In genomic region chr2:169090133-169090820, GRCh38 we compare ENCODE assay signal across 31 cellular contexts. TPM values are rescaled to one million over a fixed set of nuclear protein-coding genes. Genes with fewer than 3 reads are reported as not detected.
DNase-seq lines count a peak whose midpoint lies in the region; ATAC-seq and TF ChIP-seq lines count a peak whose summit lies in the region.
"Had no signal": no experiment of that assay in that cellular context is flagged by ENCODE, and none has a peak within 500 bp of the region (broad histone marks: within the 10 kb centered on the region; RNA-seq: fewer than 3 reads in every experiment).

No MANE protein-coding gene starts in this region.

- no peak overlapping the region for H3K9ac ChIP-seq in colonic mucosa (ENCODE audit: low read depth in 2 of 2, low read length in 2 of 2)

- H3K9me3 Mint-ChIP-seq in progenitor cell of endocrine pancreas (ENCODE audit: low read depth) = peaks cover 13% of the 10 kb centered on the region

- intact Hi-C loops in colonic mucosa (cut with DNase I) = no loop called here

- peaks cover 3% of the 10 kb centered on the region for H3K4me1 ChIP-seq in colonic mucosa
- H3K4me1 ChIP-seq: gastrocnemius medialis, testis had no signal

- no peak overlapping the region for H3K4me3 Mint-ChIP-seq in progenitor cell of endocrine pancreas (ENCODE audit: low read depth)
- H3K4me3 Mint-ChIP-seq: activated naive CD8-positive, alpha-beta T cell treated with anti-CD3 and anti-CD28 coated beads, Interleukin-2, amount 10 ng/mL, durations not matched to agents 7 days and 5 days; memory B cell; T-helper 2 cell treated with Interferon-gamma antibody and Interleukin-4, amounts not matched to agents 5 μg/mL and 100 μg/mL, for 36 hours had no signal

- H3K27me3 Mint-ChIP-seq in progenitor cell of endocrine pancreas = peaks cover 10% of the 10 kb centered on the region

- in situ Hi-C loops in G401 (cut with HindIII; ENCODE audit: low sequenced_read_pairs) = no loop called here

- peak overlapping the region; percentile 54 for H3K27ac ChIP-seq in colonic mucosa
- H3K27ac ChIP-seq: gastrocnemius medialis, hepatocyte, testis, VCaP had no signal

- H3K4me1 Mint-ChIP-seq in progenitor cell of endocrine pancreas (ENCODE audit: low read depth) = no peaks in the 10 kb centered on the region
- H3K4me1 Mint-ChIP-seq: memory B cell had no signal

- no peaks in the 10 kb centered on the region for H3K36me3 Mint-ChIP-seq in progenitor cell of endocrine pancreas (ENCODE audit: insufficient read depth)
- H3K36me3 Mint-ChIP-seq: memory B cell had no signal

- no peaks in the 10 kb centered on the region for H3K27me3 ChIP-seq in colonic mucosa
- H3K27me3 ChIP-seq: gastrocnemius medialis, hepatocyte, testis had no signal

- DNase-seq in DMS153 (lab: John Stamatoyannopoulos, UW) (peak; percentile 48), DMS153 treated with DMSO at 0.1 percent for 48 hours (lab: John Stamatoyannopoulos, UW; ENCODE audit: unreplicated experiment) (no peak), G401 (ENCODE audit: low spot score) (peak; percentile 25), NCI-H69 (lab: John Stamatoyannopoulos, UW) (peak; percentile 20), colonic mucosa (no peak), progenitor cell of endocrine pancreas (ENCODE audit: low spot score, unreplicated experiment) (no peak), GM10266 (ENCODE audit: extremely low spot score) (no peak)
- DNase-seq: activated CD4-positive, alpha-beta T cell treated with anti-CD3 and anti-CD28 coated beads for 4 hours; activated effector memory CD4-positive, alpha-beta T cell treated with anti-CD3 and anti-CD28 coated beads, Interleukin-2, amount 50 U/mL, for 16 hours; activated naive CD8-positive, alpha-beta T cell treated with anti-CD3 and anti-CD28 coated beads, Interleukin-2, amount 10 ng/mL, durations not matched to agents 7 days and 5 days; activated T-cell treated with anti-CD3 and anti-CD28 coated beads, Interleukin-2, amount 50 U/mL, for 1 hour; central memory CD4-positive, alpha-beta T cell; gastrocnemius medialis; KBM-7; NCI-H1930; NCI-H2227 treated with DMSO at 0.1 percent for 48 hours; NCI-H748 treated with DMSO at 0.1 percent for 48 hours; stimulated activated naive CD4-positive, alpha-beta T cell treated with Interleukin-2 at 50 U/mL for 16 hours; testis had no signal

- no peak for ATAC-seq in GM19455 (IDR thresholded peaks at IDR 0.05; ENCODE audit: unreplicated experiment)
- ATAC-seq: gastrocnemius medialis, GM12878, left lobe of liver had no signal

- H3K27ac Mint-ChIP-seq in progenitor cell of endocrine pancreas = no peak overlapping the region
- H3K27ac Mint-ChIP-seq: activated naive CD8-positive, alpha-beta T cell treated with anti-CD3 and anti-CD28 coated beads, Interleukin-2, amount 10 ng/mL, durations not matched to agents 7 days and 5 days; memory B cell; T-helper 2 cell treated with Interferon-gamma antibody and Interleukin-4, amounts not matched to agents 5 μg/mL and 100 μg/mL, for 36 hours had no signal

- H3K9me3 ChIP-seq in colonic mucosa = no peaks in the 10 kb centered on the region
- H3K9me3 ChIP-seq: gastrocnemius medialis, testis had no signal

- no peaks in the 10 kb centered on the region for H3K36me3 ChIP-seq in colonic mucosa
- H3K36me3 ChIP-seq: gastrocnemius medialis had no signal

- H3K4me3 ChIP-seq in colonic mucosa = no peak overlapping the region
- H3K4me3 ChIP-seq: gastrocnemius medialis, GM12878, hepatocyte, testis had no signal

- TF ChIP-seq CTCF in colonic mucosa (IDR thresholded peaks at IDR 0.05) = no peak
- no peak for TF ChIP-seq CTCF in progenitor cell of endocrine pancreas (IDR thresholded peaks at IDR 0.05; ENCODE audit: unreplicated experiment)
- TF ChIP-seq CTCF in GM10266 (IDR thresholded peaks at IDR 0.05; ENCODE audit: control insufficient read depth, insufficient read depth, low read depth, missing control alignments) = no peak

RNA-seq across cellular contexts. Expression of gene DHRS9, which starts 20.9 kb away (rescaled TPM):
- not detected in 2 replicates for total RNA-seq in G401 (2014; rRNA removed; shearing (Covaris generic))
- total RNA-seq in colonic mucosa = 100 to 1,000 TPM; 102 to 144 TPM
- total RNA-seq in progenitor cell of endocrine pancreas = not detected in 2 replicates
- total RNA-seq: A172, astrocyte, dermis microvascular lymphatic vessel endothelial cell had no signal

RNA-seq across cellular contexts. Expression of gene ABCB11, which starts 59.2 kb away (rescaled TPM):
- not detected in 2 replicates for total RNA-seq in G401 (2014; rRNA removed; shearing (Covaris generic))
- total RNA-seq in colonic mucosa = 1 to 10 TPM in 1 of 2 donors, under 1 TPM in 1; 0.74 to 1.1 TPM
- 0.09 and 0.24 TPM in 2 replicates for total RNA-seq in progenitor cell of endocrine pancreas
- total RNA-seq: A172; activated CD8-positive, alpha-beta memory T cell treated with anti-CD3 and anti-CD28 coated beads for 36 hours; dermis microvascular lymphatic vessel endothelial cell; GM12878; skeletal muscle tissue had no signal

Comparison
In these comparisons a context has a peak if more than half of its experiments do, and no peak if none do; other contexts are left out.
1. DNase-seq: peak in DMS153 (single experiment), G401 (single experiment) and NCI-H69 (single experiment); none in DMS153 treated with DMSO at 0.1 percent for 48 hours (single experiment), colonic mucosa (single experiment), progenitor cell of endocrine pancreas (single experiment) and GM10266 (single experiment).
2. RNA of gene DHRS9, which starts 20.9 kb away (total RNA-seq): 102 to 144 TPM in colonic mucosa; not detected in G401 and not detected in progenitor cell of endocrine pancreas; every median in the first group is over 100 times any median in the second.